8 cellular contexts compared by ENCODE assay signal in genomic region chr11:910044-910588, GRCh38. TPM values are rescaled to one million over a fixed set of nuclear protein-coding genes. Genes with fewer than 3 reads are reported as not detected.
DNase-seq lines count a peak whose midpoint lies in the region; ATAC-seq and TF ChIP-seq lines count a peak whose summit lies in the region.

No MANE protein-coding gene starts in this region.

- H3K4me3 Mint-ChIP-seq in Caco-2 (ENCODE audit: unreplicated experiment), result peak overlapping the region; percentile 84

- intact Hi-C loops in Caco-2 (cut with micrococcal nuclease; ENCODE audit: unreplicated experiment), result no loop called here

- H3K4me1 ChIP-seq in Caco-2, result peaks cover 6% of the 10 kb centered on the region
- H3K4me1 ChIP-seq in rectal smooth muscle tissue (ENCODE audit: control insufficient read depth, insufficient read depth, low read length), result peaks cover 4% of the 10 kb centered on the region

- TF ChIP-seq CTCF in Caco-2 (IDR thresholded peaks at IDR 0.05; ENCODE audit: insufficient read depth in 1 of 2, low read depth in 1 of 2, low read length in 1 of 2, severe bottlenecking in 1 of 2, unreplicated experiment in 1 of 2) (no peak), fibroblast of pulmonary artery (IDR thresholded peaks at IDR 0.05; ENCODE audit: low read length, missing control alignments) (no peak)

- ATAC-seq in HG02852 (IDR thresholded peaks at IDR 0.05; ENCODE audit: unreplicated experiment), result peak; percentile 4
- no peak for ATAC-seq in GM19035 (IDR thresholded peaks at IDR 0.05; ENCODE audit: unreplicated experiment)

- POLR2A ChIA-PET in Caco-2 (lab: Charles Lee), result interaction anchor here (1.1 to 1.7 kb wide), 2 partner anchors 42 to 91 kb away, joined by 3 to 12 read pairs; no protein-coding TSS in a partner anchor

- H3K27me3 Mint-ChIP-seq in Caco-2 (ENCODE audit: insufficient read depth, unreplicated experiment), result no peaks in the 10 kb centered on the region

- H3K9me3 ChIP-seq in Caco-2, result no peaks in the 10 kb centered on the region

- peaks cover 1% of the 10 kb centered on the region; the same call in 1 of the 2 replicates for H3K36me3 ChIP-seq in Caco-2 (ENCODE audit: control insufficient read depth, insufficient read depth, low read length)
- no peaks in the 10 kb centered on the region for H3K36me3 ChIP-seq in rectal smooth muscle tissue (ENCODE audit: control insufficient read depth, insufficient read depth, low read length)

- peak overlapping the region; percentile 29 for H3K27ac Mint-ChIP-seq in Caco-2 (ENCODE audit: unreplicated experiment)

- no peaks in the 10 kb centered on the region for H3K9me3 Mint-ChIP-seq in Caco-2 (ENCODE audit: unreplicated experiment)

- BruUV-seq in Caco-2 (replicated peaks; lab: Mats Ljungman, UMichigan), result TSS peak; percentile 39

- no peak for DNase-seq in Caco-2
- peak; percentile 8 for DNase-seq in T-helper 9 cell
- no peak for DNase-seq in fibroblast of pulmonary artery (ENCODE audit: low read depth)
- no peak for DNase-seq in globus pallidus (ENCODE audit: low spot score)
- no peak for DNase-seq in SK-N-DZ (ENCODE audit: low spot score)

- H3K4me1 Mint-ChIP-seq in Caco-2 (ENCODE audit: low read depth, unreplicated experiment), result peaks cover 6% of the 10 kb centered on the region

- H3K27ac ChIP-seq in rectal smooth muscle tissue (ENCODE audit: low read depth, low read length), result no peak overlapping the region

- H3K4me3 ChIP-seq in Caco-2 (ENCODE audit: low read depth, low read length), result peak overlapping the region; percentile 100
- H3K4me3 ChIP-seq in fibroblast of pulmonary artery (replicated peaks; ENCODE audit: low read depth, low read length), result peak overlapping the region; percentile 76
- H3K4me3 ChIP-seq in rectal smooth muscle tissue (ENCODE audit: low read length), result peak overlapping the region; percentile 82

- H3K9ac ChIP-seq in rectal smooth muscle tissue (ENCODE audit: low read length), result no peak overlapping the region

- H3K27me3 ChIP-seq in Caco-2 (replicated peaks; ENCODE audit: control insufficient read depth, insufficient read depth, low read length), result no peaks in the 10 kb centered on the region
- no peaks in the 10 kb centered on the region for H3K27me3 ChIP-seq in rectal smooth muscle tissue (ENCODE audit: control insufficient read depth, insufficient read depth, low read length)

- CTCF ChIA-PET in Caco-2 (lab: Charles Lee), result interaction anchor here (0.6 to 1.5 kb wide), 4 partner anchors 12 to 82 kb away, joined by 3 to 6 read pairs (median 5); no protein-coding TSS in a partner anchor

- peaks cover 23% of the 10 kb centered on the region for H3K36me3 Mint-ChIP-seq in Caco-2 (ENCODE audit: insufficient read depth, unreplicated experiment)

RNA-seq across cellular contexts. Expression of gene CHID1, which starts 0.5 kb away (rescaled TPM):
- 166 and 180 TPM in 2 replicates for total RNA-seq in Caco-2 (2022)
- 56.0 and 66.1 TPM in 2 replicates for polyA plus RNA-seq in SK-N-DZ (2014; cell fraction: cytosol; rRNA removed)
- 53.5 and 77.3 TPM in 2 replicates for polyA plus RNA-seq in SK-N-DZ (2014; cell fraction: nucleus; rRNA removed)

RNA-seq across cellular contexts. Expression of gene AP2A2, which starts 15.6 kb away (rescaled TPM):
- 122 and 130 TPM in 2 replicates for total RNA-seq in Caco-2 (2022)
- polyA plus RNA-seq in SK-N-DZ (2014; cell fraction: cytosol; rRNA removed), result 37.5 and 41.1 TPM in 2 replicates
- 67.3 and 80.9 TPM in 2 replicates for polyA plus RNA-seq in SK-N-DZ (2014; cell fraction: nucleus; rRNA removed)
